ENCODE assay signal across 8 cellular contexts in genomic region chr17:36072431-36073121, GRCh38. TPM values are rescaled to one million over a fixed set of nuclear protein-coding genes. Genes with fewer than 3 reads are reported as not detected.
DNase-seq lines count a peak whose midpoint lies in the region; ATAC-seq and TF ChIP-seq lines count a peak whose summit lies in the region.

No MANE protein-coding gene starts in this region.

- no peaks in the 10 kb centered on the region for H3K9me3 ChIP-seq in RWPE2 (ENCODE audit: severe bottlenecking)
- no peaks in the 10 kb centered on the region for H3K9me3 ChIP-seq in hepatocyte (ENCODE audit: low read depth)

- H3K4me1 ChIP-seq in RWPE2 (ENCODE audit: insufficient read depth, poor library complexity, severe bottlenecking) (no peaks in the 10 kb centered on the region), hepatocyte (ENCODE audit: insufficient read depth) (no peaks in the 10 kb centered on the region)

- H3K4me3 ChIP-seq in RWPE2 (ENCODE audit: severe bottlenecking): no peak overlapping the region
- H3K4me3 ChIP-seq in hepatocyte: no peak overlapping the region

- H2AFZ ChIP-seq in hepatocyte: no peak overlapping the region

- TF ChIP-seq CTCF in RWPE2 (IDR thresholded peaks at IDR 0.05; ENCODE audit: poor library complexity, severe bottlenecking) (peak; percentile 54), hepatocyte (IDR thresholded peaks at IDR 0.05; ENCODE audit: poor library complexity) (peak; percentile 66)

- H3K9me3 Mint-ChIP-seq in activated naive CD4-positive, alpha-beta T cell treated with anti-CD3 and anti-CD28 coated beads, Interleukin-2, amount 50 U/mL, for 72 hours: no peaks in the 10 kb centered on the region

- no peaks in the 10 kb centered on the region for H3K36me3 Mint-ChIP-seq in activated naive CD4-positive, alpha-beta T cell treated with anti-CD3 and anti-CD28 coated beads, Interleukin-2, amount 50 U/mL, for 72 hours

- H3K79me2 ChIP-seq in hepatocyte: no peaks in the 10 kb centered on the region

- H3K4me2 ChIP-seq in hepatocyte: no peak overlapping the region

- WGBS in hepatocyte (ENCODE audit: low lambda C conversion rate, missing lambda C conversion rate): 39% methylated on average over 12 of the region's 12 CpGs

- H3K9me2 ChIP-seq in hepatocyte (replicated peaks; ENCODE audit: insufficient read depth): no peaks in the 10 kb centered on the region

- H3K36me3 ChIP-seq in RWPE2 (ENCODE audit: low read depth) (no peaks in the 10 kb centered on the region), hepatocyte (replicated peaks; ENCODE audit: insufficient read depth, low read depth) (no peaks in the 10 kb centered on the region)

- DNase-seq in EH (ENCODE audit: low read depth): peak; percentile 27
- no peak for DNase-seq in RWPE2 (ENCODE audit: low spot score)
- DNase-seq in activated naive CD4-positive, alpha-beta T cell treated with anti-CD3 and anti-CD28 coated beads, Interleukin-2, amount 50 U/mL, for 72 hours (ENCODE audit: low spot score in 2 of 2): peak; percentile 63 to 82
- peak; percentile 80 for DNase-seq in hepatocyte (ENCODE audit: low spot score)
- DNase-seq in stimulated activated CD4-positive, alpha-beta T cell treated with anti-CD3 and anti-CD28 coated beads, Interleukin-15, amount 100 ng/mL, for 48 hours (ENCODE audit: low read depth in 2 of 2): peak; percentile 60 to 74
- no peak for DNase-seq in NCI-H345 treated with DMSO at 0.1 percent for 48 hours (lab: John Stamatoyannopoulos, UW; ENCODE audit: unreplicated experiment)

- peak; percentile 62 for ATAC-seq in HG02588 (IDR thresholded peaks at IDR 0.05; ENCODE audit: unreplicated experiment)
- no peak for ATAC-seq in RWPE2 (ENCODE audit: low read depth)
- peak; percentile 74 to 76 for ATAC-seq in activated naive CD4-positive, alpha-beta T cell treated with anti-CD3 and anti-CD28 coated beads, Interleukin-2, amount 50 U/mL, for 72 hours
- no peak for ATAC-seq in GM19452 (IDR thresholded peaks at IDR 0.05; ENCODE audit: unreplicated experiment)

- H3K27me3 ChIP-seq in RWPE2 (ENCODE audit: insufficient read depth, poor library complexity, severe bottlenecking) (peaks cover 4% of the 10 kb centered on the region), hepatocyte (no peaks in the 10 kb centered on the region)

- no peak overlapping the region for H3K27ac Mint-ChIP-seq in activated naive CD4-positive, alpha-beta T cell treated with anti-CD3 and anti-CD28 coated beads, Interleukin-2, amount 50 U/mL, for 72 hours

- no peaks in the 10 kb centered on the region for H4K20me1 ChIP-seq in hepatocyte (ENCODE audit: insufficient read depth, poor library complexity, severe bottlenecking)

- H3K27ac ChIP-seq in RWPE2 (ENCODE audit: poor library complexity, severe bottlenecking): no peak overlapping the region
- H3K27ac ChIP-seq in hepatocyte: no peak overlapping the region

RNA-seq across cellular contexts. Expression of gene CCL18, which starts 8.5 kb away (rescaled TPM):
- under 1 TPM in 1 of 2 donors, not detected in 1; 0.37 TPM for total RNA-seq in activated naive CD4-positive, alpha-beta T cell treated with anti-CD3 and anti-CD28 coated beads, Interleukin-2, amount 50 U/mL, for 72 hours
- total RNA-seq in hepatocyte: 1.5 and 3.6 TPM in 2 replicates
- 10.2 and 17.6 TPM in 2 replicates for polyA plus RNA-seq in hepatocyte

RNA-seq across cellular contexts. Expression of gene CCL3, which starts 17.4 kb away (rescaled TPM):
- total RNA-seq in activated naive CD4-positive, alpha-beta T cell treated with anti-CD3 and anti-CD28 coated beads, Interleukin-2, amount 50 U/mL, for 72 hours: 10 to 100 TPM; 34.3 to 64.4 TPM
- 9.2 and 12.7 TPM in 2 replicates for total RNA-seq in hepatocyte
- 17.0 and 22.2 TPM in 2 replicates for polyA plus RNA-seq in hepatocyte

RNA-seq across cellular contexts. Expression of gene CCL4, which starts 31.1 kb away (rescaled TPM):
- total RNA-seq in activated naive CD4-positive, alpha-beta T cell treated with anti-CD3 and anti-CD28 coated beads, Interleukin-2, amount 50 U/mL, for 72 hours: 10 to 100 TPM; 22.9 to 65.8 TPM
- total RNA-seq in hepatocyte: 1.8 and 5.8 TPM in 2 replicates
- 9.4 and 21.1 TPM in 2 replicates for polyA plus RNA-seq in hepatocyte

RNA-seq across cellular contexts. Expression of gene CCL23, which starts 54.8 kb away (rescaled TPM):
- not detected for total RNA-seq in activated naive CD4-positive, alpha-beta T cell treated with anti-CD3 and anti-CD28 coated beads, Interleukin-2, amount 50 U/mL, for 72 hours
- total RNA-seq in hepatocyte: not detected in 2 replicates
- not detected in 2 replicates for polyA plus RNA-seq in hepatocyte

Comparison
In these comparisons a context has a peak if more than half of its experiments do, and no peak if none do; other contexts are left out.
1. DNase-seq: peak in EH (single experiment), activated naive CD4-positive, alpha-beta T cell treated with anti-CD3 and anti-CD28 coated beads, Interleukin-2, amount 50 U/mL, for 72 hours (2 of 2), hepatocyte (single experiment) and stimulated activated CD4-positive, alpha-beta T cell treated with anti-CD3 and anti-CD28 coated beads, Interleukin-15, amount 100 ng/mL, for 48 hours (2 of 2); none in RWPE2 (single experiment) and NCI-H345 treated with DMSO at 0.1 percent for 48 hours (single experiment).
2. ATAC-seq: peak in HG02588 (single experiment) and activated naive CD4-positive, alpha-beta T cell treated with anti-CD3 and anti-CD28 coated beads, Interleukin-2, amount 50 U/mL, for 72 hours (2 of 2); none in RWPE2 (single experiment) and GM19452 (single experiment).